ENCODE assay signal across 19 cellular contexts in the genomic region with DNA sequence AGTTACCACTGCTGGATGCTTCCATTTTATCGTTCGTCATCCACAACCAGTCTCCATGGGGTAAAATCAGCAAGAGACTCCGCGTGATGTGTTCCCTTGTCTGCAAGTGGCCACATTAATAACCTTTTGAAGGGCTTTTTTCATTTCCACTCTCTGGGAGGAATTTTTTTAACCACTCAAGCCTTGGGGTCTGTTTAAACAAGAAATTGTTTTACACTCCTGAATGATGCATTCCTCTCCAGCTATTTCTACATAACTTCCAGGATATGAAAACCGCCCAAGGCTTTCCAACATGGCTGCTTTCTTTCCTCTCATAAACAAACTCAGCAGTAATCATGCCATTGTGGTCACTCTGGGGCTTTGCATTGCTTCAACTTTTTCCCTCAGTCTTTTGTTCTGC.
DNase-seq lines count a peak whose midpoint lies in the region; ATAC-seq and TF ChIP-seq lines count a peak whose summit lies in the region.
"Had no signal": no experiment of that assay in that cellular context is flagged by ENCODE, and none has a peak within 500 bp of the region (broad histone marks: within the 10 kb centered on the region; RNA-seq: fewer than 3 reads in every experiment).

No MANE protein-coding gene starts in this region.

- DNase-seq in IMR-90 (peak; percentile 92), breast epithelium (ENCODE audit: low spot score in 2 of 2) (peak in 1 of 2 donors; percentile 67), kidney glomerular epithelial cell (lab: John Stamatoyannopoulos, UW) (peak; percentile 66), activated T-cell treated with anti-CD3 and anti-CD28 coated beads for 4 hours (no peak)
- no peak for DNase-seq in activated CD4-positive, alpha-beta T cell treated with anti-CD3 and anti-CD28 coated beads for 36 hours
- DNase-seq: activated CD8-positive, alpha-beta T cell treated with anti-CD3 and anti-CD28 coated beads for 36 hours; amygdala; CD8-positive, alpha-beta T cell; esophagus squamous epithelium; GOT3; natural killer cell; NCI-H1930; NCI-H526 treated with DMSO at 0.1 percent for 48 hours; OCI-M1 had no signal

- intact Hi-C loops in IMR-90 (cut with micrococcal nuclease) (loop anchor here (5.0 kb wide), 1 partner anchor 88 kb away; no protein-coding TSS in a partner anchor), breast epithelium (cut with DNase I; ENCODE audit: low total_unique reads) (no loop called here)
- intact Hi-C loops in activated CD4-positive, alpha-beta T cell treated with anti-CD3 and anti-CD28 coated beads for 36 hours (cut with DNase I, micrococcal nuclease) = no loop called here

- H3K4me3 Mint-ChIP-seq in activated CD4-positive, alpha-beta T cell treated with anti-CD3 and anti-CD28 coated beads for 36 hours = no peak overlapping the region
- H3K4me3 Mint-ChIP-seq: activated CD8-positive, alpha-beta T cell treated with anti-CD3 and anti-CD28 coated beads for 36 hours; CD8-positive, alpha-beta T cell; dendritic cell treated with granulocyte-macrophage colony-stimulating factor and Interleukin-4, amounts not matched to agents 40 ng/mL and 50 ng/mL, for 4 days; natural killer cell had no signal

- peak overlapping the region; percentile 95 for H3K27ac ChIP-seq in IMR-90 (ENCODE audit: insufficient read depth, low read length)
- H3K27ac ChIP-seq in breast epithelium = peak overlapping the region; percentile 84 to 90
- H3K27ac ChIP-seq: esophagus squamous epithelium had no signal

- POLR2A ChIA-PET in IMR-90 (lab: Charles Lee; ENCODE audit: unreplicated experiment) = no interaction called here
- POLR2A ChIA-PET in activated CD4-positive, alpha-beta T cell treated with anti-CD3 and anti-CD28 coated beads for 36 hours (lab: Charles Lee) = no interaction called here

- no peak overlapping the region for H2AK9ac ChIP-seq in IMR-90 (replicated peaks; ENCODE audit: low read depth, low read length, poor library complexity)

- peak overlapping the region; percentile 95 for H4K5ac ChIP-seq in IMR-90 (ENCODE audit: low read depth, low read length)

- no peak for TF ChIP-seq POLR2A in IMR-90 (IDR thresholded peaks at IDR 0.05; ENCODE audit: low read depth, low read length)
- no peak for TF ChIP-seq POLR2A in breast epithelium (IDR thresholded peaks at IDR 0.05)

- H3K36me3 Mint-ChIP-seq in activated CD4-positive, alpha-beta T cell treated with anti-CD3 and anti-CD28 coated beads for 36 hours (ENCODE audit: low read depth) = no peaks in the 10 kb centered on the region
- H3K36me3 Mint-ChIP-seq: CD8-positive, alpha-beta T cell; natural killer cell had no signal

- 71% methylated on average over 1 of the region's 5 CpGs; no CpG with 5 or more reads in 1 of the 2 experiments for WGBS in IMR-90 (ENCODE audit: extremely low coverage in 2 of 2, insufficient read length in 1 of 2), 2 experiments

- H3K9me3 ChIP-seq in IMR-90 (ENCODE audit: control insufficient read depth, insufficient read depth, low read length) (peaks cover 2% of the 10 kb centered on the region), breast epithelium (no peaks in the 10 kb centered on the region)
- H3K9me3 ChIP-seq: esophagus squamous epithelium had no signal

- no peaks in the 10 kb centered on the region for H3K79me1 ChIP-seq in IMR-90 (ENCODE audit: low read depth in 1 of 2, low read length in 2 of 2)

- H2BK15ac ChIP-seq in IMR-90 (ENCODE audit: low read depth, low read length) = peak overlapping the region; percentile 84; the same call in 2 of the 3 replicates

- BruUV-seq in IMR-90 (replicated peaks; lab: Mats Ljungman, UMichigan) = no TSS peak

- H3K4ac ChIP-seq in IMR-90 (ENCODE audit: low read depth, low read length) = peak overlapping the region; percentile 88

- dilution Hi-C loops in IMR-90 (cut with HindIII; ENCODE audit: low sequenced_read_pairs, unreplicated experiment) = no loop called here

- H3K27me3 ChIP-seq in IMR-90 (ENCODE audit: control insufficient read depth, insufficient read depth, low read length) = no peaks in the 10 kb centered on the region
- no peaks in the 10 kb centered on the region for H3K27me3 ChIP-seq in breast epithelium
- H3K27me3 ChIP-seq: esophagus squamous epithelium had no signal

- peak overlapping the region; percentile 25; the same call in 1 of the 2 replicates for H3K4me2 ChIP-seq in IMR-90 (ENCODE audit: low read depth, low read length)

- H3K27ac Mint-ChIP-seq in activated CD4-positive, alpha-beta T cell treated with anti-CD3 and anti-CD28 coated beads for 36 hours = no peak overlapping the region
- H3K27ac Mint-ChIP-seq: activated CD8-positive, alpha-beta T cell treated with anti-CD3 and anti-CD28 coated beads for 36 hours; CD8-positive, alpha-beta T cell; dendritic cell treated with granulocyte-macrophage colony-stimulating factor and Interleukin-4, amounts not matched to agents 40 ng/mL and 50 ng/mL, for 4 days; natural killer cell had no signal

- H3K9ac ChIP-seq in IMR-90 (ENCODE audit: low read depth, low read length) = no peak overlapping the region

- peak overlapping the region; percentile 80; the same call in 1 of the 2 replicates for H3K56ac ChIP-seq in IMR-90 (ENCODE audit: extremely low read depth, insufficient read depth, low read length)

- H3K4me3 ChIP-seq in IMR-90 (ENCODE audit: insufficient read depth, low read depth, low read length) (no peak overlapping the region), breast epithelium (no peak overlapping the region)
- H3K4me3 ChIP-seq: esophagus squamous epithelium, GM12878 had no signal

- H4K20me1 ChIP-seq in IMR-90 (ENCODE audit: insufficient read depth, low read length) = no peaks in the 10 kb centered on the region

- H3K18ac ChIP-seq in IMR-90 (ENCODE audit: low read depth, low read length) = peak overlapping the region; percentile 90

- H3K4me1 ChIP-seq in IMR-90 (ENCODE audit: control insufficient read depth, insufficient read depth, low read length) (peaks cover 31% of the 10 kb centered on the region), breast epithelium (no peaks in the 10 kb centered on the region)

- H2AFZ ChIP-seq in IMR-90 (replicated peaks; ENCODE audit: low read length, poor library complexity) = no peak overlapping the region

- peak overlapping the region; percentile 51; the same call in 1 of the 2 replicates for H3K23ac ChIP-seq in IMR-90 (ENCODE audit: low read depth, low read length)

- H3K9me3 Mint-ChIP-seq in activated CD4-positive, alpha-beta T cell treated with anti-CD3 and anti-CD28 coated beads for 36 hours (ENCODE audit: low read depth) = no peaks in the 10 kb centered on the region
- H3K9me3 Mint-ChIP-seq: activated CD8-positive, alpha-beta T cell treated with anti-CD3 and anti-CD28 coated beads for 36 hours; CD8-positive, alpha-beta T cell; dendritic cell treated with granulocyte-macrophage colony-stimulating factor and Interleukin-4, amounts not matched to agents 40 ng/mL and 50 ng/mL, for 4 days; natural killer cell had no signal

- peak overlapping the region; percentile 93; the same call in 1 of the 2 replicates for H2AK5ac ChIP-seq in IMR-90 (ENCODE audit: low read depth, low read length)

- no peak for TF ChIP-seq RAD21 in IMR-90 (IDR thresholded peaks at IDR 0.05; ENCODE audit: low read length)

- CTCF ChIA-PET in IMR-90 (lab: Yijun Ruan, JAX) = no interaction called here
- CTCF ChIA-PET in activated CD4-positive, alpha-beta T cell treated with anti-CD3 and anti-CD28 coated beads for 36 hours (lab: Charles Lee) = no interaction called here

- H3K27me3 Mint-ChIP-seq in activated CD4-positive, alpha-beta T cell treated with anti-CD3 and anti-CD28 coated beads for 36 hours = peaks cover 13% of the 10 kb centered on the region

- TF ChIP-seq CTCF in IMR-90 (conservative IDR thresholded peaks at IDR 0.05; ENCODE audit: low read depth, low read length) = no peak
- TF ChIP-seq CTCF in breast epithelium (IDR thresholded peaks at IDR 0.05) = no peak

- ATAC-seq in IMR-90 (ENCODE audit: low read depth) (peak; percentile 71), GM21423 (IDR thresholded peaks at IDR 0.05; ENCODE audit: unreplicated experiment) (no peak), GM19397 (IDR thresholded peaks at IDR 0.05; ENCODE audit: unreplicated experiment) (no peak)
- no peak for ATAC-seq in activated CD4-positive, alpha-beta T cell treated with anti-CD3 and anti-CD28 coated beads for 36 hours
- ATAC-seq: activated CD8-positive, alpha-beta T cell treated with anti-CD3 and anti-CD28 coated beads for 36 hours; CD8-positive, alpha-beta T cell; GM12878; natural killer cell; SK-N-SH treated with all-trans-retinoic acid at 6 μM for 48 hours had no signal

- peak overlapping the region; percentile 89 for H4K91ac ChIP-seq in IMR-90 (ENCODE audit: insufficient read depth, low read depth, low read length)

- peaks cover 24% of the 10 kb centered on the region for H3K4me1 Mint-ChIP-seq in activated CD4-positive, alpha-beta T cell treated with anti-CD3 and anti-CD28 coated beads for 36 hours

- peak overlapping the region; percentile 90 for H3K14ac ChIP-seq in IMR-90 (replicated peaks; ENCODE audit: low read depth, low read length)

- H2BK5ac ChIP-seq in IMR-90 (ENCODE audit: low read depth, low read length, poor library complexity, severe bottlenecking) = peak overlapping the region; percentile 82

- peak overlapping the region; percentile 86 for H2BK120ac ChIP-seq in IMR-90 (ENCODE audit: low read depth, low read length)

- no peaks in the 10 kb centered on the region for H3K36me3 ChIP-seq in IMR-90 (ENCODE audit: control insufficient read depth, insufficient read depth, low read length)
- no peaks in the 10 kb centered on the region for H3K36me3 ChIP-seq in breast epithelium
- H3K36me3 ChIP-seq: esophagus squamous epithelium had no signal

- H4K8ac ChIP-seq in IMR-90 (ENCODE audit: low read depth in 2 of 2, low read length in 2 of 2) = peak overlapping the region; percentile 74 to 86

- H2BK20ac ChIP-seq in IMR-90 (ENCODE audit: low read depth, low read length) = peak overlapping the region; percentile 92

- in situ Hi-C loops in IMR-90 (cut with MboI; ENCODE audit: low sequenced_read_pairs) = no loop called here

- H3K9me1 ChIP-seq in IMR-90 (ENCODE audit: insufficient read depth, low read length) = peaks cover 14% of the 10 kb centered on the region

TF ChIP-seq in IMR-90, 13 proteins besides CTCF, POLR2A, EP300 and RAD21:
- peak; percentile 72 for TF ChIP-seq USF2 (IDR thresholded peaks at IDR 0.05; ENCODE audit: low read depth, low read length)
- TF ChIP-seq SMC3 (IDR thresholded peaks at IDR 0.05; ENCODE audit: low read depth, low read length) = no peak
- 0 out of 2 replicates have a peak, but pooled peaks have one; percentile 4 for TF ChIP-seq BHLHE40 (IDR thresholded peaks at IDR 0.05; ENCODE audit: low read depth, low read length)
- no peak for TF ChIP-seq CHD1 (IDR thresholded peaks at IDR 0.05; ENCODE audit: low read depth, low read length)
- TF ChIP-seq CEBPB (IDR thresholded peaks at IDR 0.05; ENCODE audit: low read depth, low read length) = peak; percentile 66

Comparison
In these comparisons a context has a peak if more than half of its experiments do, and no peak if none do; other contexts are left out.
1. DNase-seq: peak in IMR-90 (single experiment) and kidney glomerular epithelial cell (single experiment); none in activated T-cell treated with anti-CD3 and anti-CD28 coated beads for 4 hours (single experiment) and activated CD4-positive, alpha-beta T cell treated with anti-CD3 and anti-CD28 coated beads for 36 hours (single experiment).